1 cellular context compared by ENCODE assay signal in genomic region chr10:74276416-74276815, GRCh38.
TF ChIP-seq lines count a peak whose summit lies in the region.

No MANE protein-coding gene starts in this region.

TF ChIP-seq in K562, 482 proteins besides CTCF, POLR2A, EP300 and RAD21 (continued from another document):
- TF ChIP-seq ZMIZ1 (IDR thresholded peaks at IDR 0.05; ENCODE audit: low read depth in 2 of 2, low read length in 2 of 2) (no peak), ZNF639 (CRISPR knock-in tag; conservative IDR thresholded peaks at IDR 0.05 in 1 of 2, IDR thresholded peaks at IDR 0.05 in 1 of 2) (no peak), RBBP5 (IDR thresholded peaks at IDR 0.05; ENCODE audit: borderline replicate concordance, insufficient read depth, low read length, poor library complexity, severe bottlenecking) (no peak), HDGF (IDR thresholded peaks at IDR 0.05) (no peak), NR4A1 (CRISPR knock-in tag; IDR thresholded peaks at IDR 0.05) (no peak), NR4A1 (tag; IDR thresholded peaks at IDR 0.05) (no peak)
- TF ChIP-seq, protein P1, sequence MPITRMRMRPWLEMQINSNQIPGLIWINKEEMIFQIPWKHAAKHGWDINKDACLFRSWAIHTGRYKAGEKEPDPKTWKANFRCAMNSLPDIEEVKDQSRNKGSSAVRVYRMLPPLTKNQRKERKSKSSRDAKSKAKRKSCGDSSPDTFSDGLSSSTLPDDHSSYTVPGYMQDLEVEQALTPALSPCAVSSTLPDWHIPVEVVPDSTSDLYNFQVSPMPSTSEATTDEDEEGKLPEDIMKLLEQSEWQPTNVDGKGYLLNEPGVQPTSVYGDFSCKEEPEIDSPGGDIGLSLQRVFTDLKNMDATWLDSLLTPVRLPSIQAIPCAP (CRISPR knock-in tag; IDR thresholded peaks at IDR 0.05; ENCODE audit: borderline replicate concordance), result no peak
